8 cellular contexts compared by ENCODE assay signal in genomic region chr1:155062702-155063411, GRCh38. TPM values are rescaled to one million over a fixed set of nuclear protein-coding genes. Genes with fewer than 3 reads are reported as not detected.
A peak's percentile ranks its signal among the peaks of the same experiment; 100 is the strongest.
DNase-seq lines count a peak whose midpoint lies in the region; ATAC-seq and TF ChIP-seq lines count a peak whose summit lies in the region.

No MANE protein-coding gene starts in this region.

- no peak for ATAC-seq in GM21529 (IDR thresholded peaks at IDR 0.05; ENCODE audit: unreplicated experiment)

- H3K27me3 Mint-ChIP-seq in T-helper 1 cell treated with Interleukin-12 subunit alpha and Interleukin-12 subunit beta and Interleukin-4 antibody, amounts not matched to agents 30 μg/mL and 1 μg/mL, for 36 hours (ENCODE audit: low read depth), result peaks cover 5% of the 10 kb centered on the region

- H3K4me3 Mint-ChIP-seq in T-helper 1 cell treated with Interleukin-12 subunit alpha and Interleukin-12 subunit beta and Interleukin-4 antibody, amounts not matched to agents 30 μg/mL and 1 μg/mL, for 36 hours, result peak overlapping the region; percentile 79

- H3K27ac Mint-ChIP-seq in T-helper 1 cell treated with Interleukin-12 subunit alpha and Interleukin-12 subunit beta and Interleukin-4 antibody, amounts not matched to agents 30 μg/mL and 1 μg/mL, for 36 hours, result no peak overlapping the region

- peaks cover 6% of the 10 kb centered on the region for H3K27me3 ChIP-seq in HUES6 (ENCODE audit: control insufficient read depth, insufficient read depth, low read length)
- H3K27me3 ChIP-seq in brain microvascular endothelial cell (replicated peaks), result no peaks in the 10 kb centered on the region
- H3K27me3 ChIP-seq in kidney epithelial cell (ENCODE audit: control insufficient read depth, insufficient read depth, low read length), result no peaks in the 10 kb centered on the region

- H3K36me3 ChIP-seq in HUES6 (ENCODE audit: control insufficient read depth, insufficient read depth, low read length) (peaks cover 22% of the 10 kb centered on the region), brain microvascular endothelial cell (replicated peaks) (peaks cover 10% of the 10 kb centered on the region), kidney epithelial cell (ENCODE audit: control insufficient read depth, insufficient read depth, low read length) (no peaks in the 10 kb centered on the region)

- peaks cover 23% of the 10 kb centered on the region for H3K4me1 ChIP-seq in HUES6 (ENCODE audit: control insufficient read depth, insufficient read depth, low read length)

- no peaks in the 10 kb centered on the region for H3K9me3 Mint-ChIP-seq in T-helper 1 cell treated with Interleukin-12 subunit alpha and Interleukin-12 subunit beta and Interleukin-4 antibody, amounts not matched to agents 30 μg/mL and 1 μg/mL, for 36 hours

- TF ChIP-seq CTCF in brain microvascular endothelial cell (IDR thresholded peaks at IDR 0.05; ENCODE audit: low read depth, low read length, missing control alignments) (peak; percentile 94), kidney epithelial cell (IDR thresholded peaks at IDR 0.05; ENCODE audit: insufficient read depth, low read length, poor library complexity, severe bottlenecking) (peak; percentile 95)

- DNase-seq in DMS153 (lab: John Stamatoyannopoulos, UW) (peak; percentile 51), brain microvascular endothelial cell (peak; percentile 48), kidney epithelial cell (ENCODE audit: low read depth) (no peak), AML-193 (lab: John Stamatoyannopoulos, UW) (no peak)
- DNase-seq in stimulated activated CD4-positive, alpha-beta T cell treated with anti-CD3 and anti-CD28 coated beads, TNF-alpha, amount 100 ng/mL, for 1 hour (ENCODE audit: low read depth in 3 of 3, low spot score in 1 of 3), result peak in 2 of 3 donors; percentile 44 to 72

- H3K4me3 ChIP-seq in HUES6 (ENCODE audit: low read depth, low read length) (peak overlapping the region; percentile 89), brain microvascular endothelial cell (ENCODE audit: low read depth, low read length) (peak overlapping the region; percentile 91), kidney epithelial cell (ENCODE audit: low read depth, low read length) (peak overlapping the region; percentile 11)

- H3K27ac ChIP-seq in HUES6 (ENCODE audit: low read depth, low read length) (no peak overlapping the region), brain microvascular endothelial cell (no peak overlapping the region)

- in situ Hi-C loops in brain microvascular endothelial cell (cut with HindIII; ENCODE audit: low pct_ligation_motif_present, low sequenced_read_pairs), result no loop called here

- H3K36me3 Mint-ChIP-seq in T-helper 1 cell treated with Interleukin-12 subunit alpha and Interleukin-12 subunit beta and Interleukin-4 antibody, amounts not matched to agents 30 μg/mL and 1 μg/mL, for 36 hours (ENCODE audit: low read depth), result peaks cover 14% of the 10 kb centered on the region

- H3K4me1 Mint-ChIP-seq in T-helper 1 cell treated with Interleukin-12 subunit alpha and Interleukin-12 subunit beta and Interleukin-4 antibody, amounts not matched to agents 30 μg/mL and 1 μg/mL, for 36 hours (ENCODE audit: low read depth), result peaks cover 21% of the 10 kb centered on the region

- no peaks in the 10 kb centered on the region for H3K9me3 ChIP-seq in HUES6 (ENCODE audit: control insufficient read depth, insufficient read depth, low read depth, low read length)

- no peak overlapping the region for H3K9ac ChIP-seq in HUES6 (ENCODE audit: low read length)

RNA-seq across cellular contexts. Expression of gene EFNA4, which starts 0.7 kb away (rescaled TPM):
- 16.8 and 19.9 TPM in 2 replicates for total RNA-seq in kidney epithelial cell

RNA-seq across cellular contexts. Expression of gene ADAM15, which starts 11.7 kb away (rescaled TPM):
- 186 and 209 TPM in 2 replicates for total RNA-seq in kidney epithelial cell

RNA-seq across cellular contexts. Expression of gene EFNA3, which starts 15.8 kb away (rescaled TPM):
- total RNA-seq in kidney epithelial cell, result 1.6 and 1.7 TPM in 2 replicates

RNA-seq across cellular contexts. Expression of gene DCST1, which starts 29.2 kb away (rescaled TPM):
- total RNA-seq in kidney epithelial cell, result not detected in 2 replicates

RNA-seq across cellular contexts. Expression of gene DCST2, which starts 29.3 kb away (rescaled TPM):
- 0.27 TPM in 1 of 2 replicates, not detected in the other for total RNA-seq in kidney epithelial cell

Comparison
In these comparisons a context has a peak if more than half of its experiments do, and no peak if none do; other contexts are left out.
1. DNase-seq: peak in DMS153 (single experiment), brain microvascular endothelial cell (single experiment) and stimulated activated CD4-positive, alpha-beta T cell treated with anti-CD3 and anti-CD28 coated beads, TNF-alpha, amount 100 ng/mL, for 1 hour (2 of 3); none in kidney epithelial cell (single experiment) and AML-193 (0 of 2).
2. H3K4me3 ChIP-seq: peak in every context shown above with its lines; median percentile 91 in brain microvascular endothelial cell; 89 in HUES6; 11 in kidney epithelial cell.